ENCODE assay signal across 1 cellular context in the genomic region with DNA sequence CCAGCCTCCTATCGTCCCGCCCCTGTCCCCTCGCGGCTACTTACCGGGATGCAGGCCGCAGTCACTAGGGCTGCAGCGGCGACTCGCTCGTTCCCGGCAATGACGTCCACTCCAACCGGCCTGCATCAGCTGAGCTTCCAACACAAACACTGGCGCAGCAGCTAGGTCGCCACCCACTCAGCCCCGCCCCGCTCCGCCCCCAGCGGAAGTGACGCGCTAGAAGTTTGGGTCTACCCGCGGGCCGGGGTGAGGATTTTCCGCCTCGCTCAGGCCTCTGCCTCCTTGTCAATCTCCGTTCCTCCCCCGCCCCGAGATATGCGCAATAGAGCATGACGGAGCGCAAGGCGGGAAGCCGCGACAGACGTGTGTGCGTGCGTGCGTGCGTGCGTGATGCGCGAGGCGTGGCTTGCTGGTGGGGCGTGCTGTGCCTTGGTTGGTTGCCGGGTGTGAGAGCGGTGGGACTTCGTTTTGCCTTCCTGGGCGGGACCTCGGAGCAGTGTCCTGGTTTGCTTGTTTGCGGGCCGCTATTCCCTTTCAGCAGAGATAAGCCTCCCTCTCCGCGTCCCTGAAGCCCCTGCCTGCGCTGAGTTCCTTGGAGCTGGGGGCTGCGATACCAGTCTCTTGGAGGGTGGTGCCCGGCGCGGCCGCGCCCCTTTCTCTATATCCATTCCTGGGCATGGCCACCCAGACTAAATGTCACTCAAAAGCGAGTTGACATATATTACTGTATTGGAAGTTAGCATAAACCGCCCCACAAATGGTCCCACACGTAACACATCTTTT.
TF ChIP-seq lines count a peak whose summit lies in the region.

Gene PNPLA8 (minus strand): TSS at position 151 of the 783 bp plus-strand sequence. CDS start 10,644 bp downstream, outside the sequence.

TF ChIP-seq in HEK293, 187 proteins besides CTCF, POLR2A, EP300 and RAD21 (continued from another document):
- TF ChIP-seq, protein P1, sequence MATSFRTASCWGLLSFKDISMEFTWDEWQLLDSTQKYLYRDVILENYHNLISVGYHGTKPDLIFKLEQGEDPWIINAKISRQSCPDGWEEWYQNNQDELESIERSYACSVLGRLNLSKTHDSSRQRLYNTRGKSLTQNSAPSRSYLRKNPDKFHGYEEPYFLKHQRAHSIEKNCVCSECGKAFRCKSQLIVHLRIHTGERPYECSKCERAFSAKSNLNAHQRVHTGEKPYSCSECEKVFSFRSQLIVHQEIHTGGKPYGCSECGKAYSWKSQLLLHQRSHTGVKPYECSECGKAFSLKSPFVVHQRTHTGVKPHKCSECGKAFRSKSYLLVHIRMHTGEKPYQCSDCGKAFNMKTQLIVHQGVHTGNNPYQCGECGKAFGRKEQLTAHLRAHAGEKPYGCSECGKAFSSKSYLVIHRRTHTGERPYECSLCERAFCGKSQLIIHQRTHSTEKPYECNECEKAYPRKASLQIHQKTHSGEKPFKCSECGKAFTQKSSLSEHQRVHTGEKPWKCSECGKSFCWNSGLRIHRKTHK (tag by site-specific recombination; IDR thresholded peaks at IDR 0.05): no peak
- peak; percentile 66; the same call in 1 of the 2 replicates for TF ChIP-seq ATF2 (tag by site-specific recombination; IDR thresholded peaks at IDR 0.05; ENCODE audit: low read depth)
- no peak for TF ChIP-seq ZNF426 (tag by site-specific recombination; IDR thresholded peaks at IDR 0.05)
- TF ChIP-seq ZFP69B (tag by site-specific recombination; IDR thresholded peaks at IDR 0.05): no peak
- peak; percentile 91 for TF ChIP-seq KLF16 (tag by site-specific recombination; IDR thresholded peaks at IDR 0.05)
- TF ChIP-seq WT1 (tag by site-specific recombination; IDR thresholded peaks at IDR 0.05): 0 out of 2 replicates have a peak, but pooled peaks have one; percentile 30
- TF ChIP-seq HOXA7 (CRISPR knock-in tag; IDR thresholded peaks at IDR 0.05; ENCODE audit: borderline replicate concordance): no peak
- TF ChIP-seq ZNF211 (tag by site-specific recombination; IDR thresholded peaks at IDR 0.05; ENCODE audit: low read depth): no peak
- no peak for TF ChIP-seq ZNF248 (tag by site-specific recombination; IDR thresholded peaks at IDR 0.05)
- TF ChIP-seq YY1 (tag by site-specific recombination; IDR thresholded peaks at IDR 0.05): no peak
- no peak for TF ChIP-seq ZNF791 (tag by site-specific recombination; IDR thresholded peaks at IDR 0.05)
- TF ChIP-seq, protein P2, sequence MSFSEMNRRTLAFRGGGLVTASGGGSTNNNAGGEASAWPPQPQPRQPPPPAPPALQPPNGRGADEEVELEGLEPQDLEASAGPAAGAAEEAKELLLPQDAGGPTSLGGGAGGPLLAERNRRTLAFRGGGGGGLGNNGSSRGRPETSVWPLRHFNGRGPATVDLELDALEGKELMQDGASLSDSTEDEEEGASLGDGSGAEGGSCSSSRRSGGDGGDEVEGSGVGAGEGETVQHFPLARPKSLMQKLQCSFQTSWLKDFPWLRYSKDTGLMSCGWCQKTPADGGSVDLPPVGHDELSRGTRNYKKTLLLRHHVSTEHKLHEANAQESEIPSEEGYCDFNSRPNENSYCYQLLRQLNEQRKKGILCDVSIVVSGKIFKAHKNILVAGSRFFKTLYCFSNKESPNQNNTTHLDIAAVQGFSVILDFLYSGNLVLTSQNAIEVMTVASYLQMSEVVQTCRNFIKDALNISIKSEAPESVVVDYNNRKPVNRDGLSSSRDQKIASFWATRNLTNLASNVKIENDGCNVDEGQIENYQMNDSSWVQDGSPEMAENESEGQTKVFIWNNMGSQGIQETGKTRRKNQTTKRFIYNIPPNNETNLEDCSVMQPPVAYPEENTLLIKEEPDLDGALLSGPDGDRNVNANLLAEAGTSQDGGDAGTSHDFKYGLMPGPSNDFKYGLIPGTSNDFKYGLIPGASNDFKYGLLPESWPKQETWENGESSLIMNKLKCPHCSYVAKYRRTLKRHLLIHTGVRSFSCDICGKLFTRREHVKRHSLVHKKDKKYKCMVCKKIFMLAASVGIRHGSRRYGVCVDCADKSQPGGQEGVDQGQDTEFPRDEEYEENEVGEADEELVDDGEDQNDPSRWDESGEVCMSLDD (tag by site-specific recombination; IDR thresholded peaks at IDR 0.05): no peak
- no peak for TF ChIP-seq ZFP3 (tag by site-specific recombination; IDR thresholded peaks at IDR 0.05; ENCODE audit: low read depth)
- no peak for TF ChIP-seq ZNF121 (tag by site-specific recombination; IDR thresholded peaks at IDR 0.05)
- TF ChIP-seq ZNF174 (tag by site-specific recombination; IDR thresholded peaks at IDR 0.05): no peak
- no peak; the same call in 1 of the 2 replicates for TF ChIP-seq ZNF324 (tag by site-specific recombination; IDR thresholded peaks at IDR 0.05)
- TF ChIP-seq ZNF214 (tag by site-specific recombination; IDR thresholded peaks at IDR 0.05; ENCODE audit: borderline replicate concordance): no peak
- TF ChIP-seq ZNF416 (tag by site-specific recombination; IDR thresholded peaks at IDR 0.05): no peak
